In genomic region chr1:224503161-224504118, GRCh38 we compare ENCODE assay signal across 8 cellular contexts.
A peak's percentile ranks its signal among the peaks of the same experiment; 100 is the strongest.
DNase-seq lines count a peak whose midpoint lies in the region; ATAC-seq and TF ChIP-seq lines count a peak whose summit lies in the region.

No MANE protein-coding gene starts in this region.

- H3K4me3 Mint-ChIP-seq in CD14-positive monocyte: peak overlapping the region; percentile 62 to 89
- H3K4me3 Mint-ChIP-seq in T-cell: peak overlapping the region in 1 of 3 donors; percentile 10

- H3K27ac Mint-ChIP-seq in CD14-positive monocyte: peak overlapping the region; percentile 85 to 97 (median 93)
- no peak overlapping the region for H3K27ac Mint-ChIP-seq in T-cell

- peak; percentile 54 for TF ChIP-seq POLR2A in transverse colon (IDR thresholded peaks at IDR 0.05)

- H3K36me3 ChIP-seq in transverse colon: no peaks in the 10 kb centered on the region

- H3K4me1 Mint-ChIP-seq in CD14-positive monocyte (peaks cover 57% of the 10 kb centered on the region), T-cell (peaks cover 17 to 30% (median 29%) of the 10 kb centered on the region in 3 donors)

- H3K36me3 Mint-ChIP-seq in CD14-positive monocyte (no peaks in the 10 kb centered on the region), T-cell (no peaks in the 10 kb centered on the region)

- CTCF ChIA-PET in T-cell (lab: Charles Lee): no interaction called here

- in situ Hi-C loops in transverse colon (cut with MboI; ENCODE audit: low pct_ligation_motif_present in 1 of 4, low pct_unique_long_range_greater_than_20kb in 1 of 4, low sequenced_read_pairs in 3 of 4): no loop called here

- H3K9me3 ChIP-seq in transverse colon: no peaks in the 10 kb centered on the region

- POLR2A ChIA-PET in T-cell (lab: Charles Lee): no interaction called here

- intact Hi-C loops in CD14-positive monocyte (cut with micrococcal nuclease): no loop called here
- intact Hi-C loops in transverse colon (cut with DNase I; ENCODE audit: low total_unique reads): no loop called here

- peak; percentile 68 for DNase-seq in CD14-positive monocyte (ENCODE audit: low spot score)
- DNase-seq in NCI-H146 treated with DMSO at 0.1 percent for 48 hours (lab: John Stamatoyannopoulos, UW; ENCODE audit: unreplicated experiment): peak; percentile 85
- peak in 2 of 34 experiments; percentile 2 to 16 for DNase-seq in T-cell
- no peak for DNase-seq in epithelial cell of proximal tubule (ENCODE audit: low read depth)
- peak; percentile 66 for DNase-seq in midbrain (lab: John Stamatoyannopoulos, UW)
- DNase-seq in transverse colon: peak; percentile 90

- H3K4me3 ChIP-seq in epithelial cell of proximal tubule (ENCODE audit: low read depth, low read length) (no peak overlapping the region), transverse colon (peak overlapping the region in 1 of 4 donors; percentile 19)

- H3K27me3 Mint-ChIP-seq in CD14-positive monocyte (ENCODE audit: low read depth in 3 of 3) (peaks cover 0 to 2% (median 0%) of the 10 kb centered on the region in 3 donors), T-cell (peaks cover 0 to 3% of the 10 kb centered on the region in 2 donors)

- no peaks in the 10 kb centered on the region for H3K27me3 ChIP-seq in transverse colon

- H3K9me3 Mint-ChIP-seq in CD14-positive monocyte (no peaks in the 10 kb centered on the region), T-cell (no peaks in the 10 kb centered on the region)

- H3K27ac ChIP-seq in transverse colon: peak overlapping the region; percentile 90 to 94 (median 92)

- H3K4me1 ChIP-seq in transverse colon: peaks cover 41 to 81% (median 63%) of the 10 kb centered on the region in 4 donors

- peak; percentile 85 for ATAC-seq in GM18858 (IDR thresholded peaks at IDR 0.05; ENCODE audit: unreplicated experiment)
- peak; percentile 91 for ATAC-seq in HG02970 (IDR thresholded peaks at IDR 0.05; ENCODE audit: low FRiP score, unreplicated experiment)
- ATAC-seq in T-cell (replicated peaks in 1 of 4): peak in 3 of 4 experiments; percentile 13 to 32 (median 26)

- 5 to 7% methylated on average over 3 to 19 of the region's 19 CpGs for WGBS in transverse colon (ENCODE audit: low coverage in 1 of 2), 2 donors

- TF ChIP-seq CTCF in CD14-positive monocyte (IDR thresholded peaks at IDR 0.05): no peak
- TF ChIP-seq CTCF in epithelial cell of proximal tubule (conservative IDR thresholded peaks at IDR 0.05; ENCODE audit: low read depth, low read length): peak; percentile 25
- peak in 3 of 5 experiments; percentile 5 to 65 (median 44) for TF ChIP-seq CTCF in transverse colon (IDR thresholded peaks at IDR 0.05)

- TF ChIP-seq EP300 in transverse colon (IDR thresholded peaks at IDR 0.05; ENCODE audit: low read depth): no peak

Comparison
In these comparisons a context has a peak if more than half of its experiments do, and no peak if none do; other contexts are left out.
1. H3K27ac Mint-ChIP-seq: peak in CD14-positive monocyte (7 of 7); none in T-cell (0 of 2).
2. ATAC-seq: peak in every context shown above with its lines; median percentile 91 in HG02970; 85 in GM18858; 26 in T-cell.